In genomic region chr3:73893089-73893488, GRCh38 we compare ENCODE assay signal across 8 cellular contexts.
"Had no signal": no experiment of that assay in that cellular context is flagged by ENCODE, and none has a peak within 500 bp of the region (broad histone marks: within the 10 kb centered on the region; RNA-seq: fewer than 3 reads in every experiment).

No MANE protein-coding gene starts in this region.

- FAIRE-seq: G401.6, GM12878, GM12891, GM12892, GM18507, GM19239 had no signal

- ATAC-seq: GM12878 had no signal

- DNase-seq: GDM1, GF-D8 had no signal

- H3K4me3 ChIP-seq: GM12878 had no signal
